Comparison of ENCODE assay signal across 36 cellular contexts in genomic region chr1:118225471-118225870, GRCh38. TPM values are rescaled to one million over a fixed set of nuclear protein-coding genes. Genes with fewer than 3 reads are reported as not detected.
"Had no signal": no experiment of that assay in that cellular context is flagged by ENCODE, and none has a peak within 500 bp of the region (broad histone marks: within the 10 kb centered on the region; RNA-seq: fewer than 3 reads in every experiment).

No MANE protein-coding gene starts in this region.

- ATAC-seq: activated naive CD4-positive, alpha-beta T cell treated with anti-CD3 and anti-CD28 coated beads, Interleukin-2, amount 50 U/mL, for 72 hours; activated naive CD8-positive, alpha-beta T cell treated with anti-CD3 and anti-CD28 coated beads, Interleukin-2, amount 50 U/mL, for 24 hours; activated T-cell treated with anti-CD3 and anti-CD28 coated beads, Interleukin-2, amount 50 U/mL, for 4 hours; activated T-cell treated with anti-CD3 and anti-CD28 coated beads, Interleukin-2, amount 50 U/mL, for 72 hours; activated T-helper 17 cell treated with anti-CD3 and anti-CD28 coated beads, Interleukin-2, amount 50 U/mL, for 72 hours; body of pancreas had no signal

- H3K4me1 ChIP-seq: adrenal gland, ascending aorta, body of pancreas, breast epithelium had no signal

- H3K4me3 ChIP-seq: adrenal gland, ascending aorta, body of pancreas, breast epithelium, cardiac muscle cell had no signal

- H3K27me3 ChIP-seq: adrenal gland, ascending aorta, body of pancreas, brain microvascular endothelial cell, breast epithelium had no signal

- H3K27ac ChIP-seq: adrenal gland, ascending aorta, body of pancreas, brain microvascular endothelial cell, breast epithelium, cardiac muscle cell had no signal

- H3K36me3 ChIP-seq: adrenal gland, ascending aorta, brain microvascular endothelial cell, breast epithelium, cardiac muscle cell had no signal

- DNase-seq: activated effector memory CD4-positive, alpha-beta T cell treated with anti-CD3 and anti-CD28 coated beads, Interleukin-2, amount 50 U/mL, for 16 hours; activated effector memory CD4-positive, alpha-beta T cell treated with Interleukin-2 at 50 U/mL for 16 hours; activated gamma-delta T cell; activated gamma-delta T cell treated with Interleukin-2 at 50 U/mL for 16 hours; activated naive CD4-positive, alpha-beta T cell; activated naive CD4-positive, alpha-beta T cell treated with anti-CD3 and anti-CD28 coated beads for 36 hours; activated naive CD4-positive, alpha-beta T cell treated with anti-CD3 and anti-CD28 coated beads, Interleukin-2, amount 10 ng/mL, durations not matched to agents 7 days and 5 days; activated naive CD4-positive, alpha-beta T cell treated with anti-CD3 and anti-CD28 coated beads, Interleukin-2, amount 50 U/mL, for 16 hours; activated naive CD4-positive, alpha-beta T cell treated with Interleukin-2 at 50 U/mL for 16 hours; activated naive CD8-positive, alpha-beta T cell treated with anti-CD3 and anti-CD28 coated beads for 36 hours; activated naive CD8-positive, alpha-beta T cell treated with anti-CD3 and anti-CD28 coated beads, Interleukin-2, amount 10 ng/mL, durations not matched to agents 7 days and 5 days; activated naive CD8-positive, alpha-beta T cell treated with anti-CD3 and anti-CD28 coated beads, Interleukin-2, amount 50 U/mL, for 24 hours; activated T-cell treated with anti-CD3 and anti-CD28 coated beads, Interleukin-2, amount 50 U/mL, for 24 hours; activated T-cell treated with anti-CD3 and anti-CD28 coated beads, Interleukin-2, amount 50 U/mL, for 4 hours; activated T-cell treated with anti-CD3 and anti-CD28 coated beads, Interleukin-2, amount 50 U/mL, for 48 hours; activated T-cell treated with anti-CD3 and anti-CD28 coated beads, Interleukin-2, amount 50 U/mL, for 72 hours; adrenal gland; amniotic stem cell; amygdala; anterior cingulate cortex; aorta; body of pancreas; brain microvascular endothelial cell; caudate nucleus; central memory CD4-positive, alpha-beta T cell; cerebellar nuclear complex had no signal

- H3K9me3 ChIP-seq: adrenal gland, ascending aorta, body of pancreas, breast epithelium had no signal

- FAIRE-seq: astrocyte, bronchial epithelial cell had no signal

RNA-seq across cellular contexts. Expression of gene SPAG17, which starts 40.4 kb away (rescaled TPM):
- total RNA-seq: activated naive CD4-positive, alpha-beta T cell treated with anti-CD3 and anti-CD28 coated beads for 36 hours; activated naive CD4-positive, alpha-beta T cell treated with anti-CD3 and anti-CD28 coated beads, Interleukin-2, amount 50 U/mL, for 72 hours; activated naive CD8-positive, alpha-beta T cell treated with anti-CD3 and anti-CD28 coated beads for 36 hours; activated naive CD8-positive, alpha-beta T cell treated with anti-CD3 and anti-CD28 coated beads, Interleukin-2, amount 10 ng/mL, durations not matched to agents 7 days and 5 days; activated T-cell treated with anti-CD3 and anti-CD28 coated beads, Interleukin-2, amount 50 U/mL, for 4 hours; activated T-cell treated with anti-CD3 and anti-CD28 coated beads, Interleukin-2, amount 50 U/mL, for 72 hours; activated T-helper 1 cell treated with anti-CD3 and anti-CD28 coated beads, Interleukin-12 subunit alpha, Interleukin-12 subunit beta, Interleukin-2, Interleukin-4 antibody, amounts not matched to agents 30 ng/mL and 10 ng/mL and 1 ng/mL, durations not matched to agents 14 hours and 24 hours and 36 hours; activated T-helper 17 cell treated with anti-CD3 and anti-CD28 coated beads, Interleukin-2, amount 50 U/mL, for 72 hours; activated T-helper 2 cell treated with anti-CD3 and anti-CD28 coated beads, Interferon-gamma antibody, Interleukin-2, Interleukin-4, amounts not matched to agents 10 μg/mL and 5 μg/mL and 100 μg/mL, durations not matched to agents 14 hours and 24 hours and 36 hours; ascending aorta; cardiac septum had no signal
- polyA plus RNA-seq: aorta had no signal
